Comparison of ENCODE assay signal across 18 cellular contexts in the genomic region with DNA sequence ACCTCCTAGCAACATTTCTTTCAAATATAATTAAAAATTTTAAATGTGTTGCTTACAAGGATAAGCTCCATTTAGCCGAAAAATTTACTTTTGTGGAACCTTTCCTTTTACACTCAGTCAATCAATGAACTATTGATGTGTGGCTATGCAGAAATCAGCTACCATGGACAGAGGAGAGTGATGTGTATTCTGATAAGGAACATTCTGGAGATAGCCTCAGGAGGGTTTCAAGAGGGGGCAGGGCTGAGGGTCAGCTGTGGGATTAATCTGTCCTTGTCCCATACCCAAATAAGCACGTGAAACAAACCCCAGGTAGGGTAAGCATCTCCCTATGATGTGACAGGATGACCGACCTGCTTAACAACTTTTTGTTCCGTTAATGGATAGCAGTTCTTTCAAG.
"Had no signal": no experiment of that assay in that cellular context is flagged by ENCODE, and none has a peak within 500 bp of the region (broad histone marks: within the 10 kb centered on the region; RNA-seq: fewer than 3 reads in every experiment).

No MANE protein-coding gene starts in this region.

- H3K4me3 ChIP-seq: spleen, thoracic aorta had no signal

- H3K9me3 Mint-ChIP-seq: stimulated activated memory B cell treated with anti-CD40 and anti-IgM and Interleukin-4, amounts not matched to agents 10 μg/mL and 1 μg/mL and 100 μg/mL, for 72 hours had no signal

- H3K27ac ChIP-seq: thoracic aorta had no signal

- H3K4me3 Mint-ChIP-seq: activated naive CD4-positive, alpha-beta T cell treated with anti-CD3 and anti-CD28 coated beads, Interleukin-2, amount 10 ng/mL, durations not matched to agents 7 days and 5 days; activated naive CD8-positive, alpha-beta T cell treated with anti-CD3 and anti-CD28 coated beads, Interleukin-2, amount 50 U/mL, for 24 hours; immature natural killer cell; nephron progenitor cell had no signal

- FAIRE-seq: endometrium, frontal cortex had no signal

- H3K4me1 Mint-ChIP-seq: immature natural killer cell had no signal

- H3K9me3 ChIP-seq: spleen, thoracic aorta had no signal

- H3K36me3 Mint-ChIP-seq: activated naive CD4-positive, alpha-beta T cell treated with anti-CD3 and anti-CD28 coated beads, Interleukin-2, amount 10 ng/mL, durations not matched to agents 7 days and 5 days; immature natural killer cell; stimulated activated memory B cell treated with anti-CD40 and anti-IgM and Interleukin-4, amounts not matched to agents 10 μg/mL and 1 μg/mL and 100 μg/mL, for 72 hours had no signal

- H3K27me3 Mint-ChIP-seq: activated naive CD4-positive, alpha-beta T cell treated with anti-CD3 and anti-CD28 coated beads, Interleukin-2, amount 10 ng/mL, durations not matched to agents 7 days and 5 days had no signal

- H3K36me3 ChIP-seq: spleen, thoracic aorta had no signal

- H3K27ac Mint-ChIP-seq: activated naive CD4-positive, alpha-beta T cell treated with anti-CD3 and anti-CD28 coated beads, Interleukin-2, amount 10 ng/mL, durations not matched to agents 7 days and 5 days; activated naive CD8-positive, alpha-beta T cell treated with anti-CD3 and anti-CD28 coated beads, Interleukin-2, amount 50 U/mL, for 24 hours; immature natural killer cell; nephron progenitor cell; stimulated activated memory B cell treated with anti-CD40 and anti-IgM and Interleukin-4, amounts not matched to agents 10 μg/mL and 1 μg/mL and 100 μg/mL, for 72 hours had no signal

- DNase-seq: activated CD4-positive, alpha-beta T cell treated with anti-CD3 and anti-CD28 coated beads, Interleukin-2, amount 50 U/mL, for 1 hour; activated naive CD4-positive, alpha-beta T cell treated with anti-CD3 and anti-CD28 coated beads, Interleukin-2, amount 10 ng/mL, durations not matched to agents 7 days and 5 days; activated naive CD8-positive, alpha-beta T cell treated with anti-CD3 and anti-CD28 coated beads, Interleukin-2, amount 50 U/mL, for 24 hours; aorta; cerebellar nuclear complex; cortex of kidney; immature natural killer cell; mesenchymal stem cell; nephron progenitor cell; occipital lobe; retina; spleen; stimulated activated CD4-positive, alpha-beta T cell treated with anti-CD3 and anti-CD28 coated beads, Interleukin-4, amount 100 ng/mL, for 4 hours; T1000 had no signal
